ENCODE assay signal across 9 cellular contexts in the genomic region with DNA sequence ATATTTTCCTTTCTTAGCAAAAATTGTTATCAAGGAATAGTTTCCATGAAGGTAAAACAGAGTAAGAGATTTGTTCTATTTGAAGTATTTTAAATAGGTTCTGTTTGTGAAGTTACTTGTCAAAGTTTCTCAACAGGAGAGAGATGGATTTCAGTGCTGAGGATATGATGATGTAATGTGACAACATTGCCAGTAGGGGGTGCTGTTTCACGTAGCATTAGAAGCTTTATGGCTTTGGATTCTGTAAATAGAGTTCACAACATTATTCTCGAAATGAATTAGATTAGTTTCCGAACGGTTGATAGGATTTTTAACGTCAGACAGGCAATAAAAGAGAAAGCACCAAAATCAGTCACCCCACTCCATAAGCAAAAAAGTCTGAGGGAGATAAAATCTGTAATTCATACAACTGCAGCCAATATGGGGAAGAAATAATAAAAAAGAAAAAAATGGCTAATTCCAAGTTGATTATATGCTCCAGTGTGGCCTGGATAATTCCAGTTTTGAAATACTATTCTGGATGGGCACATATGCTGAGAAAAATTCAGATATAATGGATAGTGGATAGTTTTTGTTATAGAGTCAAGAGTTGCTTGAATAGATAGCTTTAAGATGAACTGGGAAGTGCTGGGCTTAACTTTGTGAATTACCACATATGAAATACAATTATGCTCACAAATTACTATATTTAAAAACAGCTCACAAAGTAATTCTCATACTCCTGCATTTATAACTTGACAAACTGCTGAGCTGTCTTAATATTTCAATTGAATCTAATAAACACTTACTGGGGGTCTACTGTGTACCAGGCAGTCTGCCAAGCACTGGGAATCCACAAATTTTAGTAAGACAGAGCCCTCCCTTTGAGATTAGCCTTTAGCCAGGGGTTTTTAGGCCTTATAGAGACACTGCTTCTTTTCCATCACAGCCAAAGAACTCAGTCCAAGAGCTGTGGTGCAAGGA.
DNase-seq lines count a peak whose midpoint lies in the region; ATAC-seq and TF ChIP-seq lines count a peak whose summit lies in the region.
"Had no signal": no experiment of that assay in that cellular context is flagged by ENCODE, and none has a peak within 500 bp of the region (broad histone marks: within the 10 kb centered on the region; RNA-seq: fewer than 3 reads in every experiment).

No MANE protein-coding gene starts in this region.

- H3K36me3 ChIP-seq in GM06990 (ENCODE audit: control insufficient read depth, insufficient read depth, low read length) (no peaks in the 10 kb centered on the region), neural cell (ENCODE audit: insufficient read depth, low read length) (no peaks in the 10 kb centered on the region)
- H3K36me3 ChIP-seq: SJSA1 had no signal

- no peak overlapping the region for H3K4me3 Mint-ChIP-seq in T-helper 2 cell treated with Interferon-gamma antibody and Interleukin-4, amounts not matched to agents 5 μg/mL and 100 μg/mL, for 36 hours

- peaks cover 10% of the 10 kb centered on the region for H3K27me3 Mint-ChIP-seq in T-helper 2 cell treated with Interferon-gamma antibody and Interleukin-4, amounts not matched to agents 5 μg/mL and 100 μg/mL, for 36 hours (ENCODE audit: low read depth)

- no peaks in the 10 kb centered on the region for H3K36me3 Mint-ChIP-seq in T-helper 2 cell treated with Interferon-gamma antibody and Interleukin-4, amounts not matched to agents 5 μg/mL and 100 μg/mL, for 36 hours (ENCODE audit: low read depth)

- H3K4me2 ChIP-seq in neural cell (ENCODE audit: low read length): no peak overlapping the region

- no peak overlapping the region for H3K27ac ChIP-seq in neural cell (ENCODE audit: low read length)
- H3K27ac ChIP-seq: SJSA1 had no signal

- H3K27ac Mint-ChIP-seq in T-helper 2 cell treated with Interferon-gamma antibody and Interleukin-4, amounts not matched to agents 5 μg/mL and 100 μg/mL, for 36 hours: no peak overlapping the region

- no peaks in the 10 kb centered on the region for H3K79me2 ChIP-seq in neural cell (replicated peaks; ENCODE audit: insufficient read depth, low read length)

- no peaks in the 10 kb centered on the region for H3K9me2 ChIP-seq in neural cell (ENCODE audit: insufficient read depth, low read length)

- H3K27me3 ChIP-seq in GM06990 (replicated peaks; ENCODE audit: control insufficient read depth, insufficient read depth, low read length) (peaks cover 2% of the 10 kb centered on the region), neural cell (ENCODE audit: insufficient read depth, low read depth, low read length) (no peaks in the 10 kb centered on the region)

- H2AFZ ChIP-seq in neural cell (ENCODE audit: low read depth, low read length): no peak overlapping the region

- no peaks in the 10 kb centered on the region for H4K20me1 ChIP-seq in neural cell (ENCODE audit: insufficient read depth)

- no peaks in the 10 kb centered on the region for H3K9me3 Mint-ChIP-seq in T-helper 2 cell treated with Interferon-gamma antibody and Interleukin-4, amounts not matched to agents 5 μg/mL and 100 μg/mL, for 36 hours

- H3K4me3 ChIP-seq in AG09309 (ENCODE audit: control insufficient read depth, low read depth, low read length) (no peak overlapping the region), GM06990 (replicated peaks; ENCODE audit: low read depth, low read length) (no peak overlapping the region), epithelial cell of proximal tubule (ENCODE audit: low read depth, low read length) (no peak overlapping the region), neural cell (ENCODE audit: low read length) (no peak overlapping the region)
- H3K4me3 ChIP-seq: SJSA1 had no signal

- TF ChIP-seq CTCF in AG09309 (IDR thresholded peaks at IDR 0.05; ENCODE audit: control insufficient read depth, insufficient read depth, low read depth, low read length, missing control alignments) (peak; percentile 75), GM06990 (IDR thresholded peaks at IDR 0.05; ENCODE audit: insufficient read depth, low read length, poor library complexity, severe bottlenecking) (peak; percentile 70), epithelial cell of proximal tubule (conservative IDR thresholded peaks at IDR 0.05; ENCODE audit: low read depth, low read length) (peak; percentile 88), neural cell (IDR thresholded peaks at IDR 0.05; ENCODE audit: poor library complexity, severe bottlenecking) (peak; percentile 91)

- ATAC-seq in HG02763 (IDR thresholded peaks at IDR 0.05; ENCODE audit: unreplicated experiment): peak; percentile 66

- H3F3A ChIP-seq in neural cell (ENCODE audit: insufficient read depth, low read length, poor library complexity, severe bottlenecking): no peaks in the 10 kb centered on the region

- no peak for TF ChIP-seq EP300 in neural cell (conservative IDR thresholded peaks at IDR 0.05; ENCODE audit: poor library complexity, severe bottlenecking)

- H3K9ac ChIP-seq in neural cell (ENCODE audit: low read length): no peak overlapping the region

- DNase-seq in AG09309 (ENCODE audit: low read depth): peak; percentile 32
- no peak for DNase-seq in GM06990 (ENCODE audit: extremely low read depth, insufficient read length)
- DNase-seq in NCI-H146 treated with DMSO at 0.1 percent for 48 hours (lab: John Stamatoyannopoulos, UW; ENCODE audit: unreplicated experiment): peak; percentile 0
- DNase-seq in T-helper 2 cell treated with Interferon-gamma antibody and Interleukin-4, amounts not matched to agents 5 μg/mL and 100 μg/mL, for 36 hours (ENCODE audit: low spot score): peak; percentile 31
- DNase-seq in epithelial cell of proximal tubule (ENCODE audit: low read depth): no peak
- no peak for DNase-seq in activated CD8-positive, alpha-beta memory T cell treated with anti-CD3 and anti-CD28 coated beads for 24 hours

- peak; percentile 95 for TF ChIP-seq RAD21 in neural cell (conservative IDR thresholded peaks at IDR 0.05)

- peaks cover 2% of the 10 kb centered on the region for H3K4me1 Mint-ChIP-seq in T-helper 2 cell treated with Interferon-gamma antibody and Interleukin-4, amounts not matched to agents 5 μg/mL and 100 μg/mL, for 36 hours (ENCODE audit: low read depth)

- H3K9me3 ChIP-seq in neural cell (ENCODE audit: low read length): no peaks in the 10 kb centered on the region
- H3K9me3 ChIP-seq: SJSA1 had no signal

TF ChIP-seq in neural cell, 6 proteins besides CTCF, POLR2A, EP300 and RAD21:
- peak; percentile 96 for TF ChIP-seq SMC3 (conservative IDR thresholded peaks at IDR 0.05; ENCODE audit: poor library complexity)
- TF ChIP-seq MXI1 (conservative IDR thresholded peaks at IDR 0.05; ENCODE audit: poor library complexity, severe bottlenecking): no peak

Comparison
In these comparisons a context has a peak if more than half of its experiments do, and no peak if none do; other contexts are left out.
1. DNase-seq: peak in AG09309 (single experiment), NCI-H146 treated with DMSO at 0.1 percent for 48 hours (single experiment) and T-helper 2 cell treated with Interferon-gamma antibody and Interleukin-4, amounts not matched to agents 5 μg/mL and 100 μg/mL, for 36 hours (single experiment); none in GM06990 (single experiment), epithelial cell of proximal tubule (single experiment) and activated CD8-positive, alpha-beta memory T cell treated with anti-CD3 and anti-CD28 coated beads for 24 hours (single experiment).
2. Peak in every context shown above with its lines, with median percentiles within 50 percentile points of each other: CTCF ChIP-seq.